ENCODE assay signal across 24 cellular contexts in genomic region chr4:2270341-2271165, GRCh38.
"Had no signal": no experiment of that assay in that cellular context is flagged by ENCODE, and none has a peak within 500 bp of the region (broad histone marks: within the 10 kb centered on the region; RNA-seq: fewer than 3 reads in every experiment).

No MANE protein-coding gene starts in this region.

- H3K4me1 Mint-ChIP-seq: activated CD4-positive, alpha-beta T cell treated with anti-CD3 and anti-CD28 coated beads for 36 hours; activated CD8-positive, alpha-beta memory T cell treated with anti-CD3 and anti-CD28 coated beads, Interleukin-2, amount 10 ng/mL, durations not matched to agents 7 days and 5 days; activated naive CD4-positive, alpha-beta T cell treated with anti-CD3 and anti-CD28 coated beads, Interleukin-2, amount 50 U/mL, for 24 hours; activated naive CD8-positive, alpha-beta T cell treated with anti-CD3 and anti-CD28 coated beads, Interleukin-2, amount 50 U/mL, for 24 hours; central memory CD8-positive, alpha-beta T cell had no signal

- H3K27me3 ChIP-seq: breast epithelium, neural progenitor cell, uterus had no signal

- H3K9me3 ChIP-seq: breast epithelium, lower lobe of right lung, thoracic aorta, uterus had no signal

- H3K9me3 Mint-ChIP-seq: activated naive CD4-positive, alpha-beta T cell treated with anti-CD3 and anti-CD28 coated beads, Interleukin-2, amount 50 U/mL, for 24 hours; activated naive CD8-positive, alpha-beta T cell treated with anti-CD3 and anti-CD28 coated beads, Interleukin-2, amount 50 U/mL, for 24 hours; activated T-helper 2 cell treated with anti-CD3 and anti-CD28 coated beads, Interferon-gamma antibody, Interleukin-2, Interleukin-4, amounts not matched to agents 10 μg/mL and 5 μg/mL and 100 μg/mL, durations not matched to agents 14 hours and 24 hours and 36 hours; central memory CD8-positive, alpha-beta T cell; dendritic cell treated with granulocyte-macrophage colony-stimulating factor and Interleukin-4, amounts not matched to agents 40 ng/mL and 50 ng/mL, for 4 days; natural killer cell; neural progenitor cell had no signal

- H3K4me3 Mint-ChIP-seq: activated CD4-positive, alpha-beta T cell treated with anti-CD3 and anti-CD28 coated beads for 36 hours; activated CD8-positive, alpha-beta memory T cell treated with anti-CD3 and anti-CD28 coated beads, Interleukin-2, amount 10 ng/mL, durations not matched to agents 7 days and 5 days; activated CD8-positive, alpha-beta T cell treated with anti-CD3 and anti-CD28 coated beads, Interleukin-2, amount 10 ng/mL, durations not matched to agents 7 days and 5 days; activated naive CD4-positive, alpha-beta T cell treated with anti-CD3 and anti-CD28 coated beads, Interleukin-2, amount 50 U/mL, for 24 hours; activated naive CD8-positive, alpha-beta T cell treated with anti-CD3 and anti-CD28 coated beads, Interleukin-2, amount 50 U/mL, for 24 hours; central memory CD8-positive, alpha-beta T cell; dendritic cell treated with granulocyte-macrophage colony-stimulating factor and Interleukin-4, amounts not matched to agents 40 ng/mL and 50 ng/mL, for 4 days; natural killer cell; neural progenitor cell had no signal

- H3K27me3 Mint-ChIP-seq: activated CD4-positive, alpha-beta T cell treated with anti-CD3 and anti-CD28 coated beads for 36 hours; activated CD8-positive, alpha-beta memory T cell treated with anti-CD3 and anti-CD28 coated beads, Interleukin-2, amount 10 ng/mL, durations not matched to agents 7 days and 5 days; activated naive CD4-positive, alpha-beta T cell treated with anti-CD3 and anti-CD28 coated beads, Interleukin-2, amount 50 U/mL, for 24 hours; activated naive CD8-positive, alpha-beta T cell treated with anti-CD3 and anti-CD28 coated beads, Interleukin-2, amount 50 U/mL, for 24 hours; central memory CD8-positive, alpha-beta T cell; dendritic cell treated with granulocyte-macrophage colony-stimulating factor and Interleukin-4, amounts not matched to agents 40 ng/mL and 50 ng/mL, for 4 days had no signal

- H3K36me3 ChIP-seq: breast epithelium, lower lobe of right lung, neural progenitor cell, thoracic aorta, uterus had no signal

- H3K4me3 ChIP-seq: breast epithelium, lower lobe of right lung, neural progenitor cell, thoracic aorta, uterus had no signal

- H3K9ac ChIP-seq: neural progenitor cell had no signal

- H3K27ac Mint-ChIP-seq: activated CD4-positive, alpha-beta T cell treated with anti-CD3 and anti-CD28 coated beads for 36 hours; activated CD8-positive, alpha-beta memory T cell treated with anti-CD3 and anti-CD28 coated beads, Interleukin-2, amount 10 ng/mL, durations not matched to agents 7 days and 5 days; activated CD8-positive, alpha-beta T cell treated with anti-CD3 and anti-CD28 coated beads, Interleukin-2, amount 10 ng/mL, durations not matched to agents 7 days and 5 days; activated naive CD4-positive, alpha-beta T cell treated with anti-CD3 and anti-CD28 coated beads, Interleukin-2, amount 50 U/mL, for 24 hours; activated naive CD8-positive, alpha-beta T cell treated with anti-CD3 and anti-CD28 coated beads, Interleukin-2, amount 50 U/mL, for 24 hours; activated T-helper 2 cell treated with anti-CD3 and anti-CD28 coated beads, Interferon-gamma antibody, Interleukin-2, Interleukin-4, amounts not matched to agents 10 μg/mL and 5 μg/mL and 100 μg/mL, durations not matched to agents 14 hours and 24 hours and 36 hours; dendritic cell treated with granulocyte-macrophage colony-stimulating factor and Interleukin-4, amounts not matched to agents 40 ng/mL and 50 ng/mL, for 4 days; natural killer cell; neural progenitor cell had no signal

- H3K27ac ChIP-seq: breast epithelium, lower lobe of right lung, neural progenitor cell, thoracic aorta, uterus had no signal

- H3K36me3 Mint-ChIP-seq: activated CD8-positive, alpha-beta memory T cell treated with anti-CD3 and anti-CD28 coated beads, Interleukin-2, amount 10 ng/mL, durations not matched to agents 7 days and 5 days; activated naive CD4-positive, alpha-beta T cell treated with anti-CD3 and anti-CD28 coated beads, Interleukin-2, amount 50 U/mL, for 24 hours; natural killer cell; neural progenitor cell had no signal

- DNase-seq: activated CD4-positive, alpha-beta T cell treated with anti-CD3 and anti-CD28 coated beads for 36 hours; activated CD4-positive, CD25-positive, alpha-beta regulatory T cell; activated CD8-positive, alpha-beta memory T cell treated with anti-CD3 and anti-CD28 coated beads, Interleukin-2, amount 10 ng/mL, durations not matched to agents 7 days and 5 days; activated CD8-positive, alpha-beta T cell treated with anti-CD3 and anti-CD28 coated beads, Interleukin-2, amount 10 ng/mL, durations not matched to agents 7 days and 5 days; activated naive CD8-positive, alpha-beta T cell treated with anti-CD3 and anti-CD28 coated beads, Interleukin-2, amount 50 U/mL, for 24 hours; activated T-cell treated with anti-CD3 and anti-CD28 coated beads, Interleukin-2, amount 50 U/mL, for 48 hours; amygdala; effector CD4-positive, alpha-beta T cell; hippocampal formation; lower lobe of right lung; mesenchymal stem cell; natural killer cell; stimulated activated naive CD4-positive, alpha-beta T cell; trophoblast cell; uterus had no signal

- ATAC-seq: activated CD4-positive, alpha-beta T cell treated with anti-CD3 and anti-CD28 coated beads for 36 hours; activated CD8-positive, alpha-beta memory T cell treated with anti-CD3 and anti-CD28 coated beads, Interleukin-2, amount 10 ng/mL, durations not matched to agents 7 days and 5 days; activated CD8-positive, alpha-beta T cell treated with anti-CD3 and anti-CD28 coated beads, Interleukin-2, amount 10 ng/mL, durations not matched to agents 7 days and 5 days; activated naive CD8-positive, alpha-beta T cell treated with anti-CD3 and anti-CD28 coated beads, Interleukin-2, amount 50 U/mL, for 24 hours; natural killer cell had no signal

- FAIRE-seq: frontal cortex, keratinocyte had no signal
